In the genomic region with DNA sequence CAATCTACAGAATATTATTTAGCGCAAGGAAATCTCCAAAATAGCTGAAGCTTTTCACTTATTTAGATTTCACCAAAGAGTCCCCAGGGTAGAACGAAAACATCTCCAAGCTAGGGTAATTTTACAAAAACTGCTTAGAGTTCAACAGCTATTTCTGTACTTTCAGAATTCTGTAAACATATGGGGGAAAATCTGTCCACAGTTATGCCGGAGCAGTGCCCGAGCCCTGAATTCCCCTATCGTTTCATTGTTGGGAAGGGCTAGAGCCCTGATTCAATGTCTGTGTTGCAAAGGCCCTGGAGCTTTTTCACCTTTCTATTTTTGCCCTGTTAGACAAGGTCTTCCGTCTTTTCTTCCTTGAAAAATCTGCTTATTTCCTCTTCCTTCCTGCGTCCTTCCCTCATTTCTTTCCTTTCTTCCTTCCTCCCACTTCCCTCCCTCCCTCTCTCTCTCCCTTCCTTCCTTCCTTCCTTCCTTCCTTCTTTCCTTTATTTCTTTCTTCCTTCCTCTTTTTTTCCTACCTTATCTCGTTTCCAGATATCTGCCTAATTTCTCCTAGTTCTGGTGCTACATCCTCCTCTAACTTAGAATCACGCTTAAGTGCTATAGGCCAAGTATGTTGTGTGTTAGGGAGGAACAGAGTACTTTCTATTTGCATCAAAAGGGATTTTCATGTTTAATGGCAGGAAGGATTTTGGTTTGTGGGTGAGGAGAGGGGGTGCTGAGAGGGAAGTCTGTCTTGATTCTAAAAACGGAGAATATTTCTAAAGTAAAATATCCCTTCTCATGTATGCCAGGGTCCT, we compare ENCODE assay signal across 21 cellular contexts.
"Had no signal": no experiment of that assay in that cellular context is flagged by ENCODE, and none has a peak within 500 bp of the region (broad histone marks: within the 10 kb centered on the region; RNA-seq: fewer than 3 reads in every experiment).

No MANE protein-coding gene starts in this region.

- H3K27ac ChIP-seq: adrenal gland, colonic mucosa, left lung, psoas muscle, sigmoid colon, testis, WERI-Rb-1 had no signal

- H3K4me1 ChIP-seq: adrenal gland, colonic mucosa, left lung, psoas muscle, sigmoid colon, testis had no signal

- DNase-seq: activated CD4-positive, alpha-beta T cell treated with anti-CD3 and anti-CD28 coated beads for 4 hours; activated CD8-positive, alpha-beta memory T cell treated with anti-CD3 and anti-CD28 coated beads for 24 hours; activated naive CD4-positive, alpha-beta T cell treated with anti-CD3 and anti-CD28 coated beads, Interleukin-2, amount 50 U/mL, for 16 hours; activated T-cell treated with anti-CD3 and anti-CD28 coated beads for 4 hours; adrenal gland; colonic mucosa; foreskin melanocyte; head of caudate nucleus; islet precursor cell; left lung; natural killer cell; occipital lobe; psoas muscle; sigmoid colon; stimulated activated CD4-positive, alpha-beta T cell treated with anti-CD3 and anti-CD28 coated beads, Interleukin-2, amount 100 ng/mL, for 48 hours; stimulated activated CD8-positive, alpha-beta memory T cell treated with anti-CD3 and anti-CD28 coated beads, Interleukin-4, amount 100 ng/mL, for 48 hours; T1000; testis; WERI-Rb-1 had no signal

- H3K4me3 ChIP-seq: adrenal gland, colonic mucosa, left lung, psoas muscle, sigmoid colon, testis had no signal

- FAIRE-seq: endothelial cell of umbilical vein had no signal

- ATAC-seq: activated T-helper 17 cell treated with anti-CD3 and anti-CD28 coated beads, Interleukin-2, amount 50 U/mL, for 72 hours; left lung; psoas muscle had no signal

- H3K27me3 ChIP-seq: adrenal gland, colonic mucosa, left lung, sigmoid colon, testis had no signal

- H3K9me3 ChIP-seq: adrenal gland, colonic mucosa, left lung, psoas muscle, sigmoid colon, testis had no signal

- H3K36me3 ChIP-seq: adrenal gland, colonic mucosa, left lung, sigmoid colon, WERI-Rb-1 had no signal
